In the genomic region with DNA sequence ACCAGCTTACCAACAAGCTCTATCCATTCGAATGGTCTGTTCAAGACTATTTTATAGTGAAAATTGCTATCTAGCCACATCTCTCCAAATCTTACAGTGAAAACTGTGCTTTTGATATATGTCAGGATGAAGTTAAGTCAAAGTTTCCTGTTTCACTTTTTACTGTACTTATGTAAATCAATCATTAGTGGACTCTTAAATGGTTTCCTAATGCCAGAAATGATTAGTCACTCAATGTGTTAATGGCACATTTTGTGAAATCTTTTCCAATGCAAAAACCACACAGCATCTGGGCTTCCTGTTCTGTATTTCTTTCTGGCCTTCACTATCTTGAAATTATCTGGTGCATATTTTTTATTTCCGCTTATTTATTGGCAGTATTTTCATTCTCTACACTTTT, we compare ENCODE assay signal across 12 cellular contexts.
A peak's percentile ranks its signal among the peaks of the same experiment; 100 is the strongest.
DNase-seq lines count a peak whose midpoint lies in the region; ATAC-seq and TF ChIP-seq lines count a peak whose summit lies in the region.
"Had no signal": no experiment of that assay in that cellular context is flagged by ENCODE, and none has a peak within 500 bp of the region (broad histone marks: within the 10 kb centered on the region; RNA-seq: fewer than 3 reads in every experiment).

No MANE protein-coding gene starts in this region.

- H3K79me2 ChIP-seq in PC-9 (ENCODE audit: low read depth) = no peaks in the 10 kb centered on the region

- POLR2A ChIA-PET in activated B cell treated with CpG ODN at 0.5 μM for 24 hours (lab: Charles Lee) = interaction anchor here (1.4 to 2.4 kb wide), 3 partner anchors 22 to 140 kb away, joined by 4 to 12 read pairs (median 8); a partner anchor contains a TSS
- POLR2A ChIA-PET in CD4-positive, alpha-beta memory T cell (lab: Charles Lee; ENCODE audit: partially characterized antibody) = no interaction called here
- POLR2A ChIA-PET in PC-9 (lab: Charles Lee; ENCODE audit: unreplicated experiment) = interaction anchor here (0.5 kb wide), 1 partner anchor 130 kb away, joined by 19 read pairs; no protein-coding TSS in a partner anchor

- H3K36me3 ChIP-seq in CD4-positive, alpha-beta memory T cell (ENCODE audit: insufficient read depth, low read length) = no peaks in the 10 kb centered on the region
- H3K36me3 ChIP-seq in PC-9 (ENCODE audit: low read depth) = no peaks in the 10 kb centered on the region
- H3K36me3 ChIP-seq: esophagus muscularis mucosa had no signal

- H3K27ac Mint-ChIP-seq in activated B cell treated with CpG ODN at 0.5 μM for 24 hours (peak overlapping the region; percentile 87), mesothelial cell of epicardium (peak overlapping the region; percentile 10)
- peak overlapping the region in 2 of 7 donors; percentile 0 to 14 for H3K27ac Mint-ChIP-seq in CD4-positive, alpha-beta memory T cell
- no peak overlapping the region for H3K27ac Mint-ChIP-seq in activated T-helper 2 cell treated with anti-CD3 and anti-CD28 coated beads, Interferon-gamma antibody, Interleukin-2, Interleukin-4, amounts not matched to agents 10 μg/mL and 5 μg/mL and 100 μg/mL, durations not matched to agents 14 hours and 24 hours and 36 hours

- H3K9me3 Mint-ChIP-seq in activated B cell treated with CpG ODN at 0.5 μM for 24 hours (no peaks in the 10 kb centered on the region), mesothelial cell of epicardium (no peaks in the 10 kb centered on the region)
- H3K9me3 Mint-ChIP-seq in CD4-positive, alpha-beta memory T cell = no peaks in the 10 kb centered on the region
- no peaks in the 10 kb centered on the region for H3K9me3 Mint-ChIP-seq in activated T-helper 2 cell treated with anti-CD3 and anti-CD28 coated beads, Interferon-gamma antibody, Interleukin-2, Interleukin-4, amounts not matched to agents 10 μg/mL and 5 μg/mL and 100 μg/mL, durations not matched to agents 14 hours and 24 hours and 36 hours

- H3K4me1 Mint-ChIP-seq in activated B cell treated with CpG ODN at 0.5 μM for 24 hours = peaks cover 65% of the 10 kb centered on the region
- H3K4me1 Mint-ChIP-seq in mesothelial cell of epicardium = peaks cover 35% of the 10 kb centered on the region
- H3K4me1 Mint-ChIP-seq in CD4-positive, alpha-beta memory T cell = peaks cover 0 to 8% (median 5%) of the 10 kb centered on the region in 4 donors
- H3K4me1 Mint-ChIP-seq in activated T-helper 2 cell treated with anti-CD3 and anti-CD28 coated beads, Interferon-gamma antibody, Interleukin-2, Interleukin-4, amounts not matched to agents 10 μg/mL and 5 μg/mL and 100 μg/mL, durations not matched to agents 14 hours and 24 hours and 36 hours (ENCODE audit: low read depth) = peaks cover 18% of the 10 kb centered on the region

- H3K36me3 Mint-ChIP-seq in activated B cell treated with CpG ODN at 0.5 μM for 24 hours (ENCODE audit: low read depth) = peaks cover 35% of the 10 kb centered on the region
- H3K36me3 Mint-ChIP-seq in mesothelial cell of epicardium = no peaks in the 10 kb centered on the region
- H3K36me3 Mint-ChIP-seq in CD4-positive, alpha-beta memory T cell = no peaks in the 10 kb centered on the region
- H3K36me3 Mint-ChIP-seq in activated T-helper 2 cell treated with anti-CD3 and anti-CD28 coated beads, Interferon-gamma antibody, Interleukin-2, Interleukin-4, amounts not matched to agents 10 μg/mL and 5 μg/mL and 100 μg/mL, durations not matched to agents 14 hours and 24 hours and 36 hours (ENCODE audit: low read depth) = no peaks in the 10 kb centered on the region
- H3K36me3 Mint-ChIP-seq: WTC11 had no signal

- no peaks in the 10 kb centered on the region for H3K9me3 ChIP-seq in CD4-positive, alpha-beta memory T cell (ENCODE audit: control insufficient read depth in 1 of 2, low read length in 2 of 2)
- 0 out of 2 replicates have a peak, but pooled peaks cover 9% of the 10 kb centered on the region for H3K9me3 ChIP-seq in PC-9 (ENCODE audit: insufficient read depth, low read depth)
- H3K9me3 ChIP-seq: esophagus muscularis mucosa had no signal

- no peaks in the 10 kb centered on the region for H3K27me3 ChIP-seq in CD4-positive, alpha-beta memory T cell (ENCODE audit: insufficient read depth, low read length)
- H3K27me3 ChIP-seq in PC-9 (ENCODE audit: insufficient read depth, low read depth) = no peaks in the 10 kb centered on the region
- H3K27me3 ChIP-seq: esophagus muscularis mucosa had no signal

- no TSS peak for BruUV-seq in PC-9 (replicated peaks; lab: Mats Ljungman, UMichigan)

- H3K9me2 ChIP-seq in PC-9 (ENCODE audit: insufficient read depth) = no peaks in the 10 kb centered on the region

- H3K4me2 ChIP-seq in PC-9 = no peak overlapping the region

- intact Hi-C loops in activated B cell treated with CpG ODN at 0.5 μM for 24 hours (cut with micrococcal nuclease) (loop anchor here (1.0 to 2.0 kb wide), 5 partner anchors 9 to 139 kb away; no protein-coding TSS in a partner anchor), PC-9 (cut with micrococcal nuclease; ENCODE audit: unreplicated experiment) (no loop called here)
- intact Hi-C loops in CD4-positive, alpha-beta memory T cell (cut with micrococcal nuclease) = no loop called here
- intact Hi-C loops in activated T-helper 2 cell treated with anti-CD3 and anti-CD28 coated beads, Interferon-gamma antibody, Interleukin-2, Interleukin-4, amounts not matched to agents 10 μg/mL and 5 μg/mL and 100 μg/mL, durations not matched to agents 14 hours and 24 hours and 36 hours (cut with micrococcal nuclease) = loop anchor here (1.0 to 2.0 kb wide), 2 partner anchors 25 to 53 kb away; no protein-coding TSS in a partner anchor

- H4K20me1 ChIP-seq in PC-9 (ENCODE audit: insufficient read depth) = no peaks in the 10 kb centered on the region

- peak overlapping the region; percentile 67 for H3K4me3 Mint-ChIP-seq in activated B cell treated with CpG ODN at 0.5 μM for 24 hours
- no peak overlapping the region for H3K4me3 Mint-ChIP-seq in mesothelial cell of epicardium
- no peak overlapping the region for H3K4me3 Mint-ChIP-seq in CD4-positive, alpha-beta memory T cell
- H3K4me3 Mint-ChIP-seq in activated T-helper 2 cell treated with anti-CD3 and anti-CD28 coated beads, Interferon-gamma antibody, Interleukin-2, Interleukin-4, amounts not matched to agents 10 μg/mL and 5 μg/mL and 100 μg/mL, durations not matched to agents 14 hours and 24 hours and 36 hours (ENCODE audit: low read depth) = no peak overlapping the region
- H3K4me3 Mint-ChIP-seq: WTC11 had no signal

- ATAC-seq in HG03354 (IDR thresholded peaks at IDR 0.05; ENCODE audit: poor library complexity, severe bottlenecking, unreplicated experiment) = peak; percentile 61
- ATAC-seq in activated B cell treated with CpG ODN at 0.5 μM for 24 hours (ENCODE audit: low read depth) = peak; percentile 60

- H3K27me3 Mint-ChIP-seq in activated B cell treated with CpG ODN at 0.5 μM for 24 hours (no peaks in the 10 kb centered on the region), mesothelial cell of epicardium (ENCODE audit: low read depth) (no peaks in the 10 kb centered on the region)
- peaks cover 6 to 12% of the 10 kb centered on the region in 2 donors for H3K27me3 Mint-ChIP-seq in CD4-positive, alpha-beta memory T cell
- peaks cover 61% of the 10 kb centered on the region for H3K27me3 Mint-ChIP-seq in activated T-helper 2 cell treated with anti-CD3 and anti-CD28 coated beads, Interferon-gamma antibody, Interleukin-2, Interleukin-4, amounts not matched to agents 10 μg/mL and 5 μg/mL and 100 μg/mL, durations not matched to agents 14 hours and 24 hours and 36 hours (ENCODE audit: low read depth)

- TF ChIP-seq CTCF in activated B cell treated with CpG ODN at 0.5 μM for 24 hours (IDR thresholded peaks at IDR 0.05) (no peak), mesothelial cell of epicardium (IDR thresholded peaks at IDR 0.05; ENCODE audit: unreplicated experiment) (no peak), PC-9 (conservative IDR thresholded peaks at IDR 0.05) (no peak)

- CTCF ChIA-PET in activated B cell treated with CpG ODN at 0.5 μM for 24 hours (lab: Charles Lee) (interaction anchor here (1.0 to 1.8 kb wide), 2 partner anchors 27 to 74 kb away, joined by 5 read pairs; no protein-coding TSS in a partner anchor), PC-9 (lab: Charles Lee) (no interaction called here)
- CTCF ChIA-PET in CD4-positive, alpha-beta memory T cell (lab: Charles Lee; ENCODE audit: partially characterized antibody) = interaction anchor here (1.5 kb wide), 1 partner anchor 14 kb away, joined by 3 read pairs; no protein-coding TSS in a partner anchor

- DNase-seq in Daoy (ENCODE audit: low read depth) = peak; percentile 53
- no peak for DNase-seq in activated B cell treated with CpG ODN at 0.5 μM for 24 hours
- no peak for DNase-seq in mesothelial cell of epicardium (ENCODE audit: low spot score in 2 of 2, unreplicated experiment in 2 of 2)
- DNase-seq in CD4-positive, alpha-beta memory T cell = no peak
- no peak for DNase-seq in PC-9
- DNase-seq in activated T-helper 2 cell treated with anti-CD3 and anti-CD28 coated beads, Interferon-gamma antibody, Interleukin-2, Interleukin-4, amounts not matched to agents 10 μg/mL and 5 μg/mL and 100 μg/mL, durations not matched to agents 14 hours and 24 hours and 36 hours (ENCODE audit: low spot score) = no peak
- no peak for DNase-seq in T-helper 9 cell
- DNase-seq: DMS79 treated with DMSO at 0.1 percent for 48 hours; stimulated activated CD4-positive, alpha-beta T cell treated with anti-CD3 and anti-CD28 coated beads, Interleukin-12 subunit alpha, Interleukin-12 subunit beta, amount 100 ng/mL, for 4 hours had no signal

- peaks cover 18% of the 10 kb centered on the region for H3F3A ChIP-seq in PC-9 (ENCODE audit: insufficient read depth, low read depth)

- no peak overlapping the region for H2AFZ ChIP-seq in PC-9

- H3K4me3 ChIP-seq in CD4-positive, alpha-beta memory T cell (ENCODE audit: low read length in 2 of 2) = no peak overlapping the region
- no peak overlapping the region for H3K4me3 ChIP-seq in PC-9
- H3K4me3 ChIP-seq: esophagus muscularis mucosa had no signal

- H3K27ac ChIP-seq in CD4-positive, alpha-beta memory T cell (ENCODE audit: low read depth, low read length) = no peak overlapping the region
- H3K27ac ChIP-seq in PC-9 = no peak overlapping the region

- peaks cover 6% of the 10 kb centered on the region for H3K4me1 ChIP-seq in CD4-positive, alpha-beta memory T cell (ENCODE audit: insufficient read depth, low read length)
- H3K4me1 ChIP-seq in PC-9 (replicated peaks; ENCODE audit: insufficient read depth) = peaks cover 42% of the 10 kb centered on the region

Comparison
In these comparisons a context has a peak if more than half of its experiments do, and no peak if none do; other contexts are left out.
1. intact Hi-C loops: an anchor here in activated B cell treated with CpG ODN at 0.5 μM for 24 hours (1.0 to 2.0 kb wide) and activated T-helper 2 cell treated with anti-CD3 and anti-CD28 coated beads, Interferon-gamma antibody, Interleukin-2, Interleukin-4, amounts not matched to agents 10 μg/mL and 5 μg/mL and 100 μg/mL, durations not matched to agents 14 hours and 24 hours and 36 hours (1.0 to 2.0 kb wide); none called in CD4-positive, alpha-beta memory T cell and PC-9.